16 cellular contexts compared by ENCODE assay signal in genomic region chr6:79127660-79128059, GRCh38. TPM values are rescaled to one million over a fixed set of nuclear protein-coding genes. Genes with fewer than 3 reads are reported as not detected.
DNase-seq lines count a peak whose midpoint lies in the region; ATAC-seq and TF ChIP-seq lines count a peak whose summit lies in the region.
"Had no signal": no experiment of that assay in that cellular context is flagged by ENCODE, and none has a peak within 500 bp of the region (broad histone marks: within the 10 kb centered on the region; RNA-seq: fewer than 3 reads in every experiment).

No MANE protein-coding gene starts in this region.

- DNase-seq in Calu3 (peak; percentile 14), H7 (peak; percentile 4), SK-MEL-5 (ENCODE audit: low read depth, low spot score) (peak; percentile 5), kidney epithelial cell (ENCODE audit: low read depth) (no peak), NCI-H524 treated with DMSO at 0.1 percent for 48 hours (lab: John Stamatoyannopoulos, UW) (no peak), NCI-H524 (lab: John Stamatoyannopoulos, UW) (no peak)
- DNase-seq: DND-41, glutamatergic neuron, NCI-H1092 treated with DMSO at 0.1 percent for 48 hours, NCI-H226, substantia nigra had no signal

- intact Hi-C loops in Calu3 (cut with micrococcal nuclease; ENCODE audit: unreplicated experiment), result no loop called here

- no peak for TF ChIP-seq CTCF in Calu3 (IDR thresholded peaks at IDR 0.05; ENCODE audit: unreplicated experiment)
- peak; percentile 16 for TF ChIP-seq CTCF in kidney epithelial cell (IDR thresholded peaks at IDR 0.05; ENCODE audit: insufficient read depth, low read length, poor library complexity, severe bottlenecking)

- CTCF ChIA-PET in Calu3 (lab: Charles Lee), result no interaction called here

- no peak overlapping the region for H3K27ac Mint-ChIP-seq in Calu3 (ENCODE audit: unreplicated experiment)

- H3K36me3 ChIP-seq in H7 (replicated peaks; ENCODE audit: control insufficient read depth, insufficient read depth, low read length) (no peaks in the 10 kb centered on the region), kidney epithelial cell (ENCODE audit: control insufficient read depth, insufficient read depth, low read length) (no peaks in the 10 kb centered on the region)
- H3K36me3 ChIP-seq: right atrium auricular region had no signal

- H3K9me3 Mint-ChIP-seq in Calu3 (ENCODE audit: low read depth, unreplicated experiment), result no peaks in the 10 kb centered on the region

- no TSS peak for BruUV-seq in Calu3 (replicated peaks; lab: Mats Ljungman, UMichigan)

- H3K4me1 Mint-ChIP-seq in Calu3 (ENCODE audit: low read depth, unreplicated experiment), result no peaks in the 10 kb centered on the region

- no peaks in the 10 kb centered on the region for H3K27me3 ChIP-seq in H7 (ENCODE audit: control insufficient read depth, insufficient read depth, low read length)
- no peaks in the 10 kb centered on the region for H3K27me3 ChIP-seq in kidney epithelial cell (ENCODE audit: control insufficient read depth, insufficient read depth, low read length)
- H3K27me3 ChIP-seq: right atrium auricular region had no signal

- no peak for ATAC-seq in HG02610 (IDR thresholded peaks at IDR 0.05; ENCODE audit: unreplicated experiment)
- ATAC-seq: K562, Panc1 had no signal

- no peak overlapping the region for H3K4me3 ChIP-seq in H7 (ENCODE audit: insufficient read depth, low read depth, low read length)
- no peak overlapping the region for H3K4me3 ChIP-seq in kidney epithelial cell (ENCODE audit: low read depth, low read length)
- H3K4me3 ChIP-seq: K562, right atrium auricular region had no signal

- in situ Hi-C loops in SK-MEL-5 (cut with HindIII; ENCODE audit: low pct_unique_long_range_greater_than_20kb, low sequenced_read_pairs), result no loop called here

- H3K27me3 Mint-ChIP-seq in Calu3 (ENCODE audit: unreplicated experiment), result no peaks in the 10 kb centered on the region

- H3K4me3 Mint-ChIP-seq in Calu3 (ENCODE audit: low read depth, unreplicated experiment), result no peak overlapping the region
- H3K4me3 Mint-ChIP-seq: neural crest cell had no signal

- no peaks in the 10 kb centered on the region for H3K36me3 Mint-ChIP-seq in Calu3 (ENCODE audit: insufficient read depth, unreplicated experiment)

RNA-seq across cellular contexts. Expression of gene PHIP, which starts 49.6 kb away (rescaled TPM):
- total RNA-seq in Calu3 (2022) (43.3 and 50.8 TPM in 2 replicates), kidney epithelial cell (14.6 and 15.5 TPM in 2 replicates)
- total RNA-seq in H7 (2014; rRNA removed; shearing (Covaris generic)), result 24.4 and 39.5 TPM in 2 replicates
- 13.3 and 15.0 TPM in 2 replicates for total RNA-seq in SK-MEL-5 (2014; rRNA removed; shearing (Covaris generic))
- polyA plus RNA-seq in SK-MEL-5 (2015; cell fraction: cytosol; rRNA removed), result 5.6 and 9.0 TPM in 2 replicates
- 37.4 and 37.9 TPM in 2 replicates for polyA plus RNA-seq in SK-MEL-5 (2015; cell fraction: nucleus; rRNA removed)

Comparison
In these comparisons a context has a peak if more than half of its experiments do, and no peak if none do; other contexts are left out.
1. DNase-seq: peak in Calu3 (single experiment), H7 (single experiment) and SK-MEL-5 (single experiment); none in kidney epithelial cell (single experiment), NCI-H524 treated with DMSO at 0.1 percent for 48 hours (single experiment) and NCI-H524 (0 of 2).